16 cellular contexts compared by ENCODE assay signal in the genomic region with DNA sequence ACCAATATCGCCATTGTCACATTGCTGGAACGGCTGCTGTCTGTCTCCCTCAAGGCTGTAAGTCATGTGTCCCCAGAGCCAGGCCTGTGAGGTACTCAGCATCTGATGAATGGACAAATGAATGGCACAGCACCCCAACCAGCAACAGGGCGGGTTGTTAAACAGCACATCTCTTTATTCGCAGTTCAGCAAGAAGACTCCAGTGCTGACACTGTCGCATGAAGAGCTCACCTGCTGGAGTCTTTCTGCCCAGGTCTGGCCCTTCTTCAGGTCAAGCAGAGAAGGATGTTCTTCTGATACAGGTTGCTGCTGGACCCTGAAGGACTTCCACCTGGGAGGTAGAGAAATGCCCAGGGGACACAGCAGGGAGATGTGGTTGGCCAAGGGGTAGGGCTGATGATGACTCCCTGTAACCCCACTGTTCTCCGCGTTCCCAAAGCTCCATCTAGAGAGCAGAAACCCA. TPM values are rescaled to one million over a fixed set of nuclear protein-coding genes. Genes with fewer than 3 reads are reported as not detected.
DNase-seq lines count a peak whose midpoint lies in the region; TF ChIP-seq lines count a peak whose summit lies in the region.
"Had no signal": no experiment of that assay in that cellular context is flagged by ENCODE, and none has a peak within 500 bp of the region (broad histone marks: within the 10 kb centered on the region; RNA-seq: fewer than 3 reads in every experiment).

No MANE protein-coding gene starts in this region.

- no peak for TF ChIP-seq POLR2A in esophagus muscularis mucosa (IDR thresholded peaks at IDR 0.05; ENCODE audit: low read depth)

- H3K27ac ChIP-seq in esophagus muscularis mucosa (replicated peaks in 1 of 4): no peak overlapping the region
- H3K27ac ChIP-seq: A549, BLaER1 had no signal

- no peaks in the 10 kb centered on the region for H3K4me1 ChIP-seq in esophagus muscularis mucosa
- H3K4me1 ChIP-seq: A549 had no signal

- TF ChIP-seq CTCF in esophagus muscularis mucosa (IDR thresholded peaks at IDR 0.05): no peak

- DNase-seq in H7 (peak; percentile 6), esophagus muscularis mucosa (ENCODE audit: extremely low spot score) (peak; percentile 90), mesenteric fat pad (ENCODE audit: low spot score) (peak; percentile 76), ureter (ENCODE audit: low spot score) (no peak), amygdala (lab: John Stamatoyannopoulos, UW) (no peak), DMS 273 (lab: John Stamatoyannopoulos, UW; ENCODE audit: unreplicated experiment) (no peak), NCI-H2196 (lab: John Stamatoyannopoulos, UW; ENCODE audit: unreplicated experiment) (no peak)
- DNase-seq: CD8-positive, alpha-beta memory T cell; DMS79; HCEC 1CT; HFFc6 had no signal

- no peak for TF ChIP-seq EP300 in esophagus muscularis mucosa (IDR thresholded peaks at IDR 0.05)

- H3K27me3 ChIP-seq in H7 (ENCODE audit: control insufficient read depth, insufficient read depth, low read length): no peaks in the 10 kb centered on the region
- peaks cover 0 to 32% (median 0%) of the 10 kb centered on the region in 4 donors for H3K27me3 ChIP-seq in esophagus muscularis mucosa
- H3K27me3 ChIP-seq: BLaER1 had no signal

- 80% methylated on average over 4 of the region's 7 CpGs for WGBS in esophagus muscularis mucosa

- intact Hi-C loops in esophagus muscularis mucosa (cut with DNase I): no loop called here

- H3K9me3 ChIP-seq in esophagus muscularis mucosa: peaks cover 0 to 10% (median 3%) of the 10 kb centered on the region in 4 donors
- H3K9me3 ChIP-seq: A549 had no signal

- H3K4me3 ChIP-seq in H7 (ENCODE audit: insufficient read depth, low read depth, low read length) (no peak overlapping the region), esophagus muscularis mucosa (no peak overlapping the region)
- H3K4me3 ChIP-seq: A549, BLaER1 had no signal

- H3K36me3 ChIP-seq in H7 (replicated peaks; ENCODE audit: control insufficient read depth, insufficient read depth, low read length): no peaks in the 10 kb centered on the region
- no peaks in the 10 kb centered on the region for H3K36me3 ChIP-seq in esophagus muscularis mucosa
- H3K36me3 ChIP-seq: BLaER1 had no signal

RNA-seq across cellular contexts. Expression of a gene that starts 4.8 kb away (rescaled TPM):
- total RNA-seq in H7 (2014; rRNA removed; shearing (Covaris generic)): not detected in 2 replicates
- total RNA-seq in esophagus muscularis mucosa (not detected), mesenteric fat pad (not detected), ureter (not detected)
- total RNA-seq: CD8-positive, alpha-beta memory T cell; G401; H1; HFFc6; HT1080 had no signal

Comparison
In these comparisons a context has a peak if more than half of its experiments do, and no peak if none do; other contexts are left out.
1. DNase-seq: peak in H7 (single experiment), esophagus muscularis mucosa (single experiment) and mesenteric fat pad (single experiment); none in ureter (single experiment), amygdala (0 of 56), DMS 273 (single experiment) and NCI-H2196 (single experiment).